13 cellular contexts compared by ENCODE assay signal in genomic region chr3:105561875-105562274, GRCh38.
DNase-seq lines count a peak whose midpoint lies in the region; ATAC-seq, FAIRE-seq and TF ChIP-seq lines count a peak whose summit lies in the region.
"Had no signal": no experiment of that assay in that cellular context is flagged by ENCODE, and none has a peak within 500 bp of the region (broad histone marks: within the 10 kb centered on the region; RNA-seq: fewer than 3 reads in every experiment).

No MANE protein-coding gene starts in this region.

- FAIRE-seq in K562 (lab: Jason Lieb, UNC): no peak

- POLR2A ChIA-PET in K562 (lab: Yijun Ruan, JAX) (no interaction called here), HEK293T (lab: Yijun Ruan, JAX) (no interaction called here)

- no peaks in the 10 kb centered on the region for H3K27me3 ChIP-seq in K562 (ENCODE audit: control insufficient read depth in 2 of 2, insufficient read depth in 2 of 2, low read length in 2 of 2)
- H3K27me3 ChIP-seq: BLaER1 treated with 17β-estradiol and CSF1 and Interleukin-3, amounts not matched to agents 10 nM and 100 nM had no signal

- H3K9me3 ChIP-seq in K562 (replicated peaks; ENCODE audit: control insufficient read depth, insufficient read depth, low read depth, low read length): no peaks in the 10 kb centered on the region

- no peaks in the 10 kb centered on the region for H3K9me3 Mint-ChIP-seq in stimulated activated memory B cell treated with anti-CD40 and anti-IgM and Interleukin-4, amounts not matched to agents 10 μg/mL and 1 μg/mL and 100 μg/mL, for 72 hours
- H3K9me3 Mint-ChIP-seq: CD4-positive, CD25-positive, alpha-beta regulatory T cell; GM23338 had no signal

- no peak overlapping the region for H3K4me3 Mint-ChIP-seq in stimulated activated memory B cell treated with anti-CD40 and anti-IgM and Interleukin-4, amounts not matched to agents 10 μg/mL and 1 μg/mL and 100 μg/mL, for 72 hours
- H3K4me3 Mint-ChIP-seq: CD4-positive, CD25-positive, alpha-beta regulatory T cell; GM23338 had no signal

- intact Hi-C loops in K562 (cut with micrococcal nuclease) (no loop called here), left colon (cut with DNase I, micrococcal nuclease) (no loop called here), left ventricle myocardium superior (cut with micrococcal nuclease) (no loop called here)

- no peak overlapping the region for H3K9ac ChIP-seq in K562 (ENCODE audit: insufficient read depth in 1 of 2, low read depth in 2 of 2, low read length in 2 of 2)
- H3K9ac ChIP-seq: BLaER1 treated with 17β-estradiol and CSF1 and Interleukin-3, amounts not matched to agents 10 nM and 100 nM had no signal

- no peaks in the 10 kb centered on the region for H3K4me1 ChIP-seq in K562 (replicated peaks in 1 of 2; ENCODE audit: control insufficient read depth in 2 of 2, insufficient read depth in 2 of 2, low read length in 2 of 2)
- H3K4me1 ChIP-seq: BLaER1 treated with 17β-estradiol and CSF1 and Interleukin-3, amounts not matched to agents 10 nM and 100 nM had no signal

- TF ChIP-seq CTCF in K562 (IDR thresholded peaks at IDR 0.05 in 2 of 3, conservative IDR thresholded peaks at IDR 0.05 in 1 of 3; ENCODE audit: insufficient read depth in 2 of 3, low read depth in 1 of 3, low read length in 3 of 3): no peak

- TF ChIP-seq POLR2A in K562 (conservative IDR thresholded peaks at IDR 0.05): no peak

- H3K36me3 Mint-ChIP-seq in stimulated activated memory B cell treated with anti-CD40 and anti-IgM and Interleukin-4, amounts not matched to agents 10 μg/mL and 1 μg/mL and 100 μg/mL, for 72 hours: peaks cover 60% of the 10 kb centered on the region

- DNase-seq in activated CD4-positive, CD25-positive, alpha-beta regulatory T cell (lab: John Stamatoyannopoulos, UW): no peak
- DNase-seq in K562 (ENCODE audit: extremely low read depth in 1 of 4, low spot score in 3 of 4) (peak in 1 of 4 experiments; percentile 2), left colon (peak in 1 of 2 donors; percentile 27), left ventricle myocardium superior (no peak), NCI-H2171 (lab: John Stamatoyannopoulos, UW) (no peak), HEK293T (ENCODE audit: extremely low spot score) (no peak)
- DNase-seq: CD4-positive, CD25-positive, alpha-beta regulatory T cell; H7 had no signal

- no TSS peak for BruUV-seq in K562 (replicated peaks; lab: Mats Ljungman, UMichigan)

- no peaks in the 10 kb centered on the region for H3K4me1 Mint-ChIP-seq in stimulated activated memory B cell treated with anti-CD40 and anti-IgM and Interleukin-4, amounts not matched to agents 10 μg/mL and 1 μg/mL and 100 μg/mL, for 72 hours

- H3K27me3 Mint-ChIP-seq in stimulated activated memory B cell treated with anti-CD40 and anti-IgM and Interleukin-4, amounts not matched to agents 10 μg/mL and 1 μg/mL and 100 μg/mL, for 72 hours: no peaks in the 10 kb centered on the region
- H3K27me3 Mint-ChIP-seq: CD4-positive, CD25-positive, alpha-beta regulatory T cell had no signal

- H3K27ac ChIP-seq in K562 (ENCODE audit: extremely low read depth, low read depth, low read length): no peak overlapping the region
- H3K27ac ChIP-seq: 22Rv1; BLaER1 treated with 17β-estradiol and CSF1 and Interleukin-3, amounts not matched to agents 10 nM and 100 nM had no signal

- no peaks in the 10 kb centered on the region for H3K36me3 ChIP-seq in K562 (ENCODE audit: control insufficient read depth, insufficient read depth, low read length)

- no peak overlapping the region for H3K4me2 ChIP-seq in K562 (ENCODE audit: insufficient read depth, low read length)
- H3K4me2 ChIP-seq: BLaER1 treated with 17β-estradiol and CSF1 and Interleukin-3, amounts not matched to agents 10 nM and 100 nM; GM23338 had no signal

- TF ChIP-seq RAD21 in K562 (CRISPR knock-in tag; conservative IDR thresholded peaks at IDR 0.05 in 1 of 2, IDR thresholded peaks at IDR 0.05 in 1 of 2): no peak

- in situ Hi-C loops in K562 (cut with MboI): no loop called here

- CTCF ChIA-PET in K562 (lab: Yijun Ruan, JAX; ENCODE audit: low intra/inter-chr PET ratio): no interaction called here
- CTCF ChIA-PET in HEK293T (lab: Yijun Ruan, JAX): no interaction called here

- no peaks in the 10 kb centered on the region for H3K79me2 ChIP-seq in K562 (ENCODE audit: control insufficient read depth, insufficient read depth, low read length)

- no peaks in the 10 kb centered on the region for H3K9me1 ChIP-seq in K562 (ENCODE audit: control insufficient read depth, insufficient read depth, low read length)

- TF ChIP-seq EP300 in K562 (IDR thresholded peaks at IDR 0.05; ENCODE audit: low read length): no peak

- H4K20me1 ChIP-seq in K562 (replicated peaks; ENCODE audit: control insufficient read depth, insufficient read depth, low read length): no peaks in the 10 kb centered on the region
- H4K20me1 ChIP-seq: BLaER1 treated with 17β-estradiol and CSF1 and Interleukin-3, amounts not matched to agents 10 nM and 100 nM had no signal

- peak; percentile 28 to 43 for ATAC-seq in activated CD4-positive, CD25-positive, alpha-beta regulatory T cell treated with anti-CD3 and anti-CD28 coated beads, Interleukin-2, amount 50 U/mL, for 24 hours
- no peak for ATAC-seq in K562
- ATAC-seq in left colon: peak; percentile 95
- ATAC-seq in stimulated activated memory B cell treated with anti-CD40 and anti-IgM and Interleukin-4, amounts not matched to agents 10 μg/mL and 1 μg/mL and 100 μg/mL, for 72 hours: peak; percentile 39
- ATAC-seq in left ventricle myocardium superior: no peak
- ATAC-seq: GM23338 had no signal

- H2AFZ ChIP-seq in K562 (ENCODE audit: low read depth, low read length): no peak overlapping the region
- H2AFZ ChIP-seq: GM23338 had no signal

- no peak overlapping the region for H3K27ac Mint-ChIP-seq in stimulated activated memory B cell treated with anti-CD40 and anti-IgM and Interleukin-4, amounts not matched to agents 10 μg/mL and 1 μg/mL and 100 μg/mL, for 72 hours
- H3K27ac Mint-ChIP-seq: CD4-positive, CD25-positive, alpha-beta regulatory T cell; GM23338 had no signal

- WGBS in K562 (ENCODE audit: insufficient coverage, low coverage, missing lambda C conversion rate): 0% methylated on average over 1 of the region's 1 CpG

- H3K4me3 ChIP-seq in K562: no peak overlapping the region
- H3K4me3 ChIP-seq: BLaER1 treated with 17β-estradiol and CSF1 and Interleukin-3, amounts not matched to agents 10 nM and 100 nM; GM23338 had no signal

TF ChIP-seq in K562, 482 proteins besides CTCF, POLR2A, EP300 and RAD21:
- TF ChIP-seq STAT5B (CRISPR knock-in tag; IDR thresholded peaks at IDR 0.05): no peak
- no peak for TF ChIP-seq PPARD (CRISPR knock-in tag; IDR thresholded peaks at IDR 0.05)
- TF ChIP-seq MEIS2 (IDR thresholded peaks at IDR 0.05; ENCODE audit: partially characterized antibody): peak; percentile 22
- no peak for TF ChIP-seq TAL1 (IDR thresholded peaks at IDR 0.05)
TF ChIP-seq in K562: peak in this region for 1.

TF ChIP-seq in HEK293T, 16 proteins besides CTCF, POLR2A, EP300 and RAD21:
- TF ChIP-seq CTBP1 (IDR thresholded peaks at IDR 0.05; ENCODE audit: borderline replicate concordance): no peak
- no peak for TF ChIP-seq ELF4 (IDR thresholded peaks at IDR 0.05)
- no peak for TF ChIP-seq SP1 (IDR thresholded peaks at IDR 0.05)
- TF ChIP-seq HDGF (IDR thresholded peaks at IDR 0.05; ENCODE audit: borderline replicate concordance): no peak
- TF ChIP-seq TARDBP (IDR thresholded peaks at IDR 0.05): no peak
- no peak for TF ChIP-seq PKNOX1 (IDR thresholded peaks at IDR 0.05)
- TF ChIP-seq BHLHE40 (IDR thresholded peaks at IDR 0.05; ENCODE audit: borderline replicate concordance): no peak
- no peak for TF ChIP-seq L3MBTL2 (conservative IDR thresholded peaks at IDR 0.05)
- no peak for TF ChIP-seq NFRKB (IDR thresholded peaks at IDR 0.05)
- no peak for TF ChIP-seq LEF1 (IDR thresholded peaks at IDR 0.05; ENCODE audit: borderline replicate concordance)
- TF ChIP-seq SUZ12 (IDR thresholded peaks at IDR 0.05): no peak
- no peak for TF ChIP-seq FOXK2 (IDR thresholded peaks at IDR 0.05)
- no peak for TF ChIP-seq FOXA1 (IDR thresholded peaks at IDR 0.05)
- no peak for TF ChIP-seq ARNT (IDR thresholded peaks at IDR 0.05)
- no peak for TF ChIP-seq FOXM1 (IDR thresholded peaks at IDR 0.05; ENCODE audit: borderline replicate concordance)
- no peak for TF ChIP-seq ZNF384 (IDR thresholded peaks at IDR 0.05)

Comparison
In these comparisons a context has a peak if more than half of its experiments do, and no peak if none do; other contexts are left out.
1. ATAC-seq: peak in activated CD4-positive, CD25-positive, alpha-beta regulatory T cell treated with anti-CD3 and anti-CD28 coated beads, Interleukin-2, amount 50 U/mL, for 24 hours (2 of 2), left colon (single experiment) and stimulated activated memory B cell treated with anti-CD40 and anti-IgM and Interleukin-4, amounts not matched to agents 10 μg/mL and 1 μg/mL and 100 μg/mL, for 72 hours (single experiment); none in K562 (single experiment) and left ventricle myocardium superior (single experiment).